ENCODE assay signal across 11 cellular contexts in genomic region chr2:236969767-236970655, GRCh38.
DNase-seq lines count a peak whose midpoint lies in the region; ATAC-seq and TF ChIP-seq lines count a peak whose summit lies in the region.
"Had no signal": no experiment of that assay in that cellular context is flagged by ENCODE, and none has a peak within 500 bp of the region (broad histone marks: within the 10 kb centered on the region; RNA-seq: fewer than 3 reads in every experiment).

No MANE protein-coding gene starts in this region.

- peak; percentile 26 to 29 for DNase-seq in stimulated activated CD4-positive, alpha-beta T cell treated with anti-CD3 and anti-CD28 coated beads, Interleukin-2, amount 100 ng/mL, for 24 hours
- no peak for DNase-seq in stimulated activated CD4-positive, alpha-beta T cell treated with anti-CD3 and anti-CD28 coated beads, Interleukin-2, amount 100 ng/mL, for 48 hours
- DNase-seq in activated T-cell treated with anti-CD3 and anti-CD28 coated beads, Interleukin-2, amount 50 U/mL, for 24 hours, result peak; percentile 34
- DNase-seq in foreskin keratinocyte, result no peak
- DNase-seq in type B pancreatic cell (ENCODE audit: extremely low spot score, unreplicated experiment), result no peak
- DNase-seq in NCI-H187 treated with DMSO at 0.1 percent for 48 hours (lab: John Stamatoyannopoulos, UW), result no peak
- DNase-seq in ecto neural progenitor cell (ENCODE audit: low spot score), result no peak
- no peak for DNase-seq in GM10248 (ENCODE audit: extremely low spot score)
- DNase-seq: KG1, left lung, NCI-H2029 had no signal

- no peaks in the 10 kb centered on the region for H3K9me3 Mint-ChIP-seq in activated T-cell treated with anti-CD3 and anti-CD28 coated beads, Interleukin-2, amount 50 U/mL, for 24 hours
- no peaks in the 10 kb centered on the region for H3K9me3 Mint-ChIP-seq in type B pancreatic cell

- H3K27me3 Mint-ChIP-seq in activated T-cell treated with anti-CD3 and anti-CD28 coated beads, Interleukin-2, amount 50 U/mL, for 24 hours, result no peaks in the 10 kb centered on the region
- peaks cover 4% of the 10 kb centered on the region for H3K27me3 Mint-ChIP-seq in type B pancreatic cell

- CTCF ChIA-PET in GM10248 (lab: Yijun Ruan, JAX), result interaction anchor here (1.2 to 1.8 kb wide), 2 partner anchors 10 kb away, joined by 3 to 8 read pairs; no protein-coding TSS in a partner anchor

- no peak overlapping the region for H3K27ac ChIP-seq in foreskin keratinocyte

- TF ChIP-seq CTCF in foreskin keratinocyte (conservative IDR thresholded peaks at IDR 0.05), result no peak
- TF ChIP-seq CTCF in type B pancreatic cell (conservative IDR thresholded peaks at IDR 0.05), result no peak
- no peak for TF ChIP-seq CTCF in GM10248 (IDR thresholded peaks at IDR 0.05; ENCODE audit: control extremely low read depth, extremely low read depth, low read depth, missing control alignments)

- H3K4me3 Mint-ChIP-seq in activated T-cell treated with anti-CD3 and anti-CD28 coated beads, Interleukin-2, amount 50 U/mL, for 24 hours, result peak overlapping the region; percentile 46
- no peak overlapping the region for H3K4me3 Mint-ChIP-seq in type B pancreatic cell

- peak; percentile 18 for ATAC-seq in foreskin keratinocyte
- ATAC-seq: left lung had no signal

- peaks cover 7% of the 10 kb centered on the region for H3K4me1 ChIP-seq in foreskin keratinocyte

- POLR2A ChIA-PET in GM10248 (lab: Yijun Ruan, JAX), result no interaction called here

- H3K36me3 Mint-ChIP-seq in activated T-cell treated with anti-CD3 and anti-CD28 coated beads, Interleukin-2, amount 50 U/mL, for 24 hours (ENCODE audit: low read depth), result no peaks in the 10 kb centered on the region
- H3K36me3 Mint-ChIP-seq in type B pancreatic cell, result peaks cover under 1% of the 10 kb centered on the region

- H3K27me3 ChIP-seq in foreskin keratinocyte, result no peaks in the 10 kb centered on the region
- H3K27me3 ChIP-seq: left lung had no signal

- peak overlapping the region; percentile 74 for H3K27ac Mint-ChIP-seq in activated T-cell treated with anti-CD3 and anti-CD28 coated beads, Interleukin-2, amount 50 U/mL, for 24 hours
- H3K27ac Mint-ChIP-seq in type B pancreatic cell, result peak overlapping the region; percentile 19

- H3K4me1 Mint-ChIP-seq in activated T-cell treated with anti-CD3 and anti-CD28 coated beads, Interleukin-2, amount 50 U/mL, for 24 hours (ENCODE audit: low read depth), result peaks cover 37% of the 10 kb centered on the region
- peaks cover 60% of the 10 kb centered on the region for H3K4me1 Mint-ChIP-seq in type B pancreatic cell (ENCODE audit: unreplicated experiment)

Comparison
In these comparisons a context has a peak if more than half of its experiments do, and no peak if none do; other contexts are left out.
1. DNase-seq: peak in stimulated activated CD4-positive, alpha-beta T cell treated with anti-CD3 and anti-CD28 coated beads, Interleukin-2, amount 100 ng/mL, for 24 hours (2 of 2) and activated T-cell treated with anti-CD3 and anti-CD28 coated beads, Interleukin-2, amount 50 U/mL, for 24 hours (single experiment); none in stimulated activated CD4-positive, alpha-beta T cell treated with anti-CD3 and anti-CD28 coated beads, Interleukin-2, amount 100 ng/mL, for 48 hours (0 of 2), foreskin keratinocyte (0 of 2), type B pancreatic cell (single experiment), NCI-H187 treated with DMSO at 0.1 percent for 48 hours (single experiment), ecto neural progenitor cell (single experiment) and GM10248 (single experiment).